ENCODE assay signal across 1 cellular context in the genomic region with DNA sequence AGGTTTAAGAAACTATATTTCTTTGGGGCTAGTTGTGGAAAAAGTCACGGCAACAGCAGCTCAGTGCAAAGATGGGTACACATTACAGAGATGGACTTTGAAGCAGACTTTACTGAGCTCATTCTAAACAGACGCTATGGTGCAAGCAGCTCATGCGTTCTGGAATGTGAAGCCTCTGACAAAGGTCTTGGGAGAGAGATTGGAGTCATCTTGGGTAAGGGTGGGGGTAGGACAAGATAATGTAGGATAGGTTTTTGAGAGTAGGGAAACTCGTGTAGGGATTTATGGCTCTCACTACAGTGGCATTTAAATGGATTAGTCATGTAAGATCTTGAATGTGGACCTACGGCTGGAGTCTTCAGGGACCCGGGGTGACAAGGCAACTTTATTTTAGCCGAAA.
TF ChIP-seq lines count a peak whose summit lies in the region.

No MANE protein-coding gene starts in this region.

TF ChIP-seq in HepG2, 621 proteins besides CTCF, POLR2A, EP300 and RAD21:
- peak; percentile 25 for TF ChIP-seq HNF4A (CRISPR knock-in tag; IDR thresholded peaks at IDR 0.05)
- TF ChIP-seq KMT2B (CRISPR knock-in tag; IDR thresholded peaks at IDR 0.05), result no peak
- no peak for TF ChIP-seq ZZZ3 (CRISPR knock-in tag; IDR thresholded peaks at IDR 0.05; ENCODE audit: borderline replicate concordance)
- TF ChIP-seq CBX1 (IDR thresholded peaks at IDR 0.05; ENCODE audit: low read depth), result no peak
- peak; percentile 12 for TF ChIP-seq TEAD3 (CRISPR knock-in tag; optimal IDR thresholded peaks at IDR 0.05; ENCODE audit: borderline replicate concordance)
- TF ChIP-seq, protein P1, sequence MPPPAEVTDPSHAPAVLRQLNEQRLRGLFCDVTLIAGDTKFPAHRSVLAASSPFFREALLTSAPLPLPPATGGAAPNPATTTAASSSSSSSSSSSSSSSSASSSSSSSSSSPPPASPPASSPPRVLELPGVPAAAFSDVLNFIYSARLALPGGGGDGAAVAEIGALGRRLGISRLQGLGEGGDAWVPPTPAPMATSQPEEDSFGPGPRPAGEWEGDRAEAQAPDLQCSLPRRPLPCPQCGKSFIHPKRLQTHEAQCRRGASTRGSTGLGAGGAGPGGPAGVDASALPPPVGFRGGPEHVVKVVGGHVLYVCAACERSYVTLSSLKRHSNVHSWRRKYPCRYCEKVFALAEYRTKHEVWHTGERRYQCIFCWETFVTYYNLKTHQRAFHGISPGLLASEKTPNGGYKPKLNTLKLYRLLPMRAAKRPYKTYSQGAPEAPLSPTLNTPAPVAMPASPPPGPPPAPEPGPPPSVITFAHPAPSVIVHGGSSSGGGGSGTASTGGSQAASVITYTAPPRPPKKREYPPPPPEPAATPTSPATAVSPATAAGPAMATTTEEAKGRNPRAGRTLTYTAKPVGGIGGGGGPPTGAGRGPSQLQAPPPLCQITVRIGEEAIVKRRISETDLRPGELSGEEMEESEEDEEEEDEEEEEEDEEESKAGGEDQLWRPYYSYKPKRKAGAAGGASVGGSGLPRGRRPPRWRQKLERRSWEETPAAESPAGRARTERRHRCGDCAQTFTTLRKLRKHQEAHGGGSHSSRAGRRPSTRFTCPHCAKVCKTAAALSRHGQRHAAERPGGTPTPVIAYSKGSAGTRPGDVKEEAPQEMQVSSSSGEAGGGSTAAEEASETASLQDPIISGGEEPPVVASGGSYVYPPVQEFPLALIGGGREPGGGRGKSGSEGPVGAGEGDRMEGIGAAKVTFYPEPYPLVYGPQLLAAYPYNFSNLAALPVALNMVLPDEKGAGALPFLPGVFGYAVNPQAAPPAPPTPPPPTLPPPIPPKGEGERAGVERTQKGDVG (CRISPR knock-in tag; IDR thresholded peaks at IDR 0.05; ENCODE audit: borderline replicate concordance), result no peak
- TF ChIP-seq ZNF44 (CRISPR knock-in tag; IDR thresholded peaks at IDR 0.05), result no peak
- peak; percentile 18; the same call in 1 of the 2 replicates for TF ChIP-seq CEBPB (IDR thresholded peaks at IDR 0.05; ENCODE audit: borderline replicate concordance, low read depth, low read length)
TF ChIP-seq in HepG2: peak in this region for 3.
